In the genomic region with DNA sequence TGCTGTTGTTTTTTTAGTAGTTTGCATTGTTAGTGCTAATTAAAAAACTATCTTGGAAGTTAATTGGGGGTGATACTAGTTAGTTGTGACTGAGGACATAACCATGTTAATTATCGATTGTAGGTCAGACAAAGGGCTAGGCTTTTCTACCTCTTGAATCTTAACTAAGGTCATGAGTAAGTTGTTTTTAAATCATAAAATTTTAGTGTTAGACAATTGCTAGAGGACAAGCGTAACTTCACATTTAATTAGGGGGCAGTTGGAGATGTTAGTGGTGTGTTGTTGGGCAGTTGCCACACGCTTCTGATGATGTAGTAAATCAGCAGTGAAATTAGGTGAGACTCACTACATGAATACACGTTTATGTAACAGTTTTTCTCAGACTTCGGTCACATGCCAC, we compare ENCODE assay signal across 32 cellular contexts.
"Had no signal": no experiment of that assay in that cellular context is flagged by ENCODE, and none has a peak within 500 bp of the region (broad histone marks: within the 10 kb centered on the region; RNA-seq: fewer than 3 reads in every experiment).

No MANE protein-coding gene starts in this region.

- H3K36me3 Mint-ChIP-seq: activated CD4-positive, alpha-beta memory T cell treated with anti-CD3 and anti-CD28 coated beads for 36 hours; mesothelial cell of epicardium; naive thymus-derived CD4-positive, alpha-beta T cell; stimulated activated effector memory CD8-positive, alpha-beta T cell treated with anti-CD3 and anti-CD28 coated beads, Interleukin-12 subunit alpha, Interleukin-12 subunit beta, amount 100 ng/mL, for 72 hours had no signal

- H3K4me3 ChIP-seq: gastroesophageal sphincter, hepatocyte, skin epidermis, thyroid gland, upper lobe of right lung had no signal

- H3K4me1 ChIP-seq: gastroesophageal sphincter, thyroid gland, upper lobe of right lung had no signal

- DNase-seq: activated CD4-positive, alpha-beta memory T cell treated with anti-CD3 and anti-CD28 coated beads for 36 hours; activated CD4-positive, alpha-beta T cell treated with anti-CD3 and anti-CD28 coated beads, Interleukin-2, amount 10 ng/mL, durations not matched to agents 24 days and 14 days; activated CD8-positive, alpha-beta memory T cell treated with anti-CD3 and anti-CD28 coated beads, Interleukin-2, amount 50 U/mL, for 4 hours; activated gamma-delta T cell treated with Interleukin-2 at 50 U/mL for 16 hours; activated naive CD4-positive, alpha-beta T cell treated with anti-CD3 and anti-CD28 coated beads, Interleukin-2, amount 50 U/mL, for 16 hours; activated T-cell treated with anti-CD3 and anti-CD28 coated beads, Interleukin-2, amount 50 U/mL, for 24 hours; amniotic stem cell; caudate nucleus; cortex of kidney; effector memory CD8-positive, alpha-beta T cell; islet precursor cell; mammary epithelial cell; naive thymus-derived CD4-positive, alpha-beta T cell; nucleus accumbens; stimulated activated CD4-positive, alpha-beta T cell treated with anti-CD3 and anti-CD28 coated beads, Interleukin-12 subunit alpha, Interleukin-12 subunit beta, amount 100 ng/mL, for 4 hours; stimulated activated CD4-positive, alpha-beta T cell treated with anti-CD3 and anti-CD28 coated beads, Interleukin-4, amount 100 ng/mL, for 24 hours; stimulated activated naive CD8-positive, alpha-beta T cell treated with anti-CD3 and anti-CD28 coated beads, Interleukin-15, amount 100 ng/mL, for 72 hours; substantia nigra; T-helper 17 cell; T1000; thyroid gland; upper lobe of right lung; WERI-Rb-1 had no signal

- H3K27ac ChIP-seq: gastroesophageal sphincter, hepatocyte, parathyroid adenoma, skin epidermis, thyroid gland, upper lobe of right lung, WERI-Rb-1 had no signal

- H3K4me1 Mint-ChIP-seq: activated CD4-positive, alpha-beta T cell treated with anti-CD3 and anti-CD28 coated beads, Interleukin-2, amount 10 ng/mL, durations not matched to agents 24 days and 14 days; activated T-helper 17 cell treated with anti-CD3 and anti-CD28 coated beads, Interleukin-2, amount 50 U/mL, for 72 hours; naive thymus-derived CD4-positive, alpha-beta T cell; stimulated activated effector memory CD8-positive, alpha-beta T cell treated with anti-CD3 and anti-CD28 coated beads, Interleukin-12 subunit alpha, Interleukin-12 subunit beta, amount 100 ng/mL, for 72 hours; stimulated activated naive CD8-positive, alpha-beta T cell treated with anti-CD3 and anti-CD28 coated beads, Interleukin-15, amount 100 ng/mL, for 72 hours; T-helper 17 cell had no signal

- H3K4me3 Mint-ChIP-seq: activated CD4-positive, alpha-beta memory T cell treated with anti-CD3 and anti-CD28 coated beads for 36 hours; activated CD4-positive, alpha-beta T cell treated with anti-CD3 and anti-CD28 coated beads, Interleukin-2, amount 10 ng/mL, durations not matched to agents 24 days and 14 days; activated T-cell treated with anti-CD3 and anti-CD28 coated beads, Interleukin-2, amount 50 U/mL, for 24 hours; activated T-helper 17 cell treated with anti-CD3 and anti-CD28 coated beads, Interleukin-2, amount 50 U/mL, for 72 hours; effector memory CD8-positive, alpha-beta T cell; mesothelial cell of epicardium; naive thymus-derived CD4-positive, alpha-beta T cell; stimulated activated effector memory CD8-positive, alpha-beta T cell treated with anti-CD3 and anti-CD28 coated beads, Interleukin-12 subunit alpha, Interleukin-12 subunit beta, amount 100 ng/mL, for 72 hours; stimulated activated naive CD8-positive, alpha-beta T cell treated with anti-CD3 and anti-CD28 coated beads, Interleukin-15, amount 100 ng/mL, for 72 hours; T-helper 17 cell had no signal

- H3K36me3 ChIP-seq: gastroesophageal sphincter, thyroid gland, upper lobe of right lung, WERI-Rb-1 had no signal

- H3K9me3 ChIP-seq: gastroesophageal sphincter, thyroid gland, upper lobe of right lung had no signal

- ATAC-seq: activated CD4-positive, CD25-positive, alpha-beta regulatory T cell treated with anti-CD3 and anti-CD28 coated beads, Interleukin-2, amount 50 U/mL, for 24 hours; activated T-helper 17 cell treated with anti-CD3 and anti-CD28 coated beads, Interleukin-2, amount 50 U/mL, for 72 hours; effector memory CD8-positive, alpha-beta T cell; gastroesophageal sphincter; naive thymus-derived CD4-positive, alpha-beta T cell; sciatic nerve; stimulated activated effector memory CD8-positive, alpha-beta T cell treated with anti-CD3 and anti-CD28 coated beads, Interleukin-12 subunit alpha, Interleukin-12 subunit beta, amount 100 ng/mL, for 72 hours; stimulated activated naive CD8-positive, alpha-beta T cell treated with anti-CD3 and anti-CD28 coated beads, Interleukin-15, amount 100 ng/mL, for 72 hours; T-helper 17 cell; upper lobe of right lung had no signal

- H3K27me3 Mint-ChIP-seq: activated CD4-positive, alpha-beta memory T cell treated with anti-CD3 and anti-CD28 coated beads for 36 hours; activated CD4-positive, alpha-beta T cell treated with anti-CD3 and anti-CD28 coated beads, Interleukin-2, amount 10 ng/mL, durations not matched to agents 24 days and 14 days; activated T-cell treated with anti-CD3 and anti-CD28 coated beads, Interleukin-2, amount 50 U/mL, for 24 hours; activated T-helper 17 cell treated with anti-CD3 and anti-CD28 coated beads, Interleukin-2, amount 50 U/mL, for 72 hours; effector memory CD8-positive, alpha-beta T cell; naive thymus-derived CD4-positive, alpha-beta T cell; stimulated activated naive CD8-positive, alpha-beta T cell treated with anti-CD3 and anti-CD28 coated beads, Interleukin-15, amount 100 ng/mL, for 72 hours; T-helper 17 cell had no signal
